8 cellular contexts compared by ENCODE assay signal in the genomic region with DNA sequence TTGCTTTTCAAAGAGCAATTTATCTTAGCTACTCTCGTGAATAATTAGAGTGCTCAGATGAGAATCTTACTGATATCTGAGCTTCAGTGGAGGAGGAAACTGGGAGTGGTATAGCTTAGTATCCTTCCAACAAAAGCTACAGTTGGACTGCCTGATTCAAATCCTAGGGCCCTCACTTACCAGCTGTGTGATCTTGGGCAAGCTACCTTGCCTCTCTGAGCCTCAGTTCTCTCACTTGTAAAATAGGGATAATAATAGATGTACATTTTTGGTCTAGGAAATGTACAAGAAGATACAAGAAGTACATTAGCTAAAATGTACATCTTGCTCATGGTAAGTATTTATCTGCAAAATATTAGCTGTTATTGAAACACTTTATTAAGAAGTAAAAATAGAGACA.
"Had no signal": no experiment of that assay in that cellular context is flagged by ENCODE, and none has a peak within 500 bp of the region (broad histone marks: within the 10 kb centered on the region; RNA-seq: fewer than 3 reads in every experiment).

No MANE protein-coding gene starts in this region.

- H3K36me3 Mint-ChIP-seq: IgD-negative memory B cell had no signal

- H3K9me3 Mint-ChIP-seq: IgD-negative memory B cell had no signal

- H3K9ac ChIP-seq: KMS-11 had no signal

- ATAC-seq: HepG2 had no signal

- H3K4me1 Mint-ChIP-seq: IgD-negative memory B cell had no signal

- H3K27ac ChIP-seq: HL-60, KMS-11 had no signal

- FAIRE-seq: HepG2, HTR-8/SVneo had no signal

- DNase-seq: IMR-90, KBM-7, KG1 had no signal

- H3K4me2 ChIP-seq: KMS-11 had no signal

- H3K4me3 Mint-ChIP-seq: IgD-negative memory B cell had no signal
